28 cellular contexts compared by ENCODE assay signal in genomic region chr4:52622564-52622963, GRCh38.
"Had no signal": no experiment of that assay in that cellular context is flagged by ENCODE, and none has a peak within 500 bp of the region (broad histone marks: within the 10 kb centered on the region; RNA-seq: fewer than 3 reads in every experiment).

No MANE protein-coding gene starts in this region.

- DNase-seq: dermis blood vessel endothelial cell; effector memory CD4-positive, alpha-beta T cell; foreskin fibroblast; heart left ventricle; kidney; mesendoderm; midbrain; naive thymus-derived CD8-positive, alpha-beta T cell; nephron progenitor cell; nucleus accumbens; stimulated activated CD4-positive, alpha-beta T cell treated with anti-CD3 and anti-CD28 coated beads, Interleukin-12 subunit alpha, Interleukin-12 subunit beta, amount 100 ng/mL, for 4 hours; stimulated activated CD4-positive, alpha-beta T cell treated with anti-CD3 and anti-CD28 coated beads, Interleukin-1b, Interleukin-23, amount 100 ng/mL, for 48 hours; stimulated activated CD4-positive, alpha-beta T cell treated with anti-CD3 and anti-CD28 coated beads, Interleukin-4, amount 100 ng/mL, for 1 hour; stimulated activated CD8-positive, alpha-beta memory T cell treated with anti-CD3 and anti-CD28 coated beads, Interleukin-4, amount 100 ng/mL, for 48 hours; stimulated activated naive CD4-positive, alpha-beta T cell treated with Interleukin-2 at 50 U/mL for 16 hours; stomach; thyroid gland; trophoblast cell had no signal

- H3K4me1 ChIP-seq: prostate gland, thyroid gland, vagina had no signal

- H3K9me3 ChIP-seq: gastroesophageal sphincter, heart left ventricle, prostate gland, right atrium auricular region, stomach, thyroid gland, vagina had no signal

- FAIRE-seq: kidney had no signal

- H3K4me3 ChIP-seq: coronary artery, gastroesophageal sphincter, heart left ventricle, hepatocyte, prostate gland, right atrium auricular region, smooth muscle cell, stomach, thyroid gland, vagina had no signal

- ATAC-seq: esophagus mucosa; gastroesophageal sphincter; heart left ventricle; left lobe of liver; naive thymus-derived CD8-positive, alpha-beta T cell; sciatic nerve had no signal

- H3K4me2 ChIP-seq: hepatocyte, smooth muscle cell had no signal

- H3K27ac ChIP-seq: coronary artery, gastroesophageal sphincter, heart left ventricle, hepatocyte, prostate gland, right atrium auricular region, stomach, thyroid gland, vagina had no signal

- H3K36me3 ChIP-seq: prostate gland had no signal

- H3K27me3 ChIP-seq: gastroesophageal sphincter, heart left ventricle, hepatocyte, right atrium auricular region, stomach, thyroid gland, vagina had no signal

- H2AFZ ChIP-seq: hepatocyte had no signal
